Comparison of ENCODE assay signal across 13 cellular contexts in the genomic region with DNA sequence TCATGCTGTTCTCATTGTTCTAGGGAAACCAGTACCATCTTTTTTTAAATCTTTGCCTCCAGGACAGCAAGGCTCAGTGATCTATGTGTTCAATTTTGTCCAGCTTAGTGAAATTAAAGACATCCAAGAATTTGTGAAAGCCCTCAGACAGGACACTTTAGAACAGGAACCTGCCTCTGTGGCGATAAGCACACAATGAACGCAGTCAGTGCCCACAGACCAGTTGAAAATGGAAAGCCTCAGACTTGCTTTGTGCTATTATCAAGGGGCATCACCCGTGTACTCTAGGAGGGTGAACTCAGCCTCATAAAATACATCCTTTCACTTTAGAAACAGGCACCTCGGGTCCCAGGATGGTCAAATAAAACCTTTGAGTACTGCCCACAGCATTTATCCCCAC. TPM values are rescaled to one million over a fixed set of nuclear protein-coding genes. Genes with fewer than 3 reads are reported as not detected.
DNase-seq lines count a peak whose midpoint lies in the region; ATAC-seq and TF ChIP-seq lines count a peak whose summit lies in the region.
"Had no signal": no experiment of that assay in that cellular context is flagged by ENCODE, and none has a peak within 500 bp of the region (broad histone marks: within the 10 kb centered on the region; RNA-seq: fewer than 3 reads in every experiment).

No MANE protein-coding gene starts in this region.

- H3K4me3 Mint-ChIP-seq in stimulated activated naive CD8-positive, alpha-beta T cell treated with anti-CD3 and anti-CD28 coated beads, Interleukin-15, Interleukin-2, amounts not matched to agents 100 ng/mL and 50 ng/mL, for 24 hours, result peak overlapping the region; percentile 1
- H3K4me3 Mint-ChIP-seq in chondrocyte (ENCODE audit: unreplicated experiment) (peak overlapping the region; percentile 56), neural progenitor cell (no peak overlapping the region)

- H3K27me3 ChIP-seq in neural progenitor cell, result no peaks in the 10 kb centered on the region

- H3K36me3 ChIP-seq in neural progenitor cell, result no peaks in the 10 kb centered on the region

- H3K27me3 Mint-ChIP-seq in stimulated activated naive CD8-positive, alpha-beta T cell treated with anti-CD3 and anti-CD28 coated beads, Interleukin-15, Interleukin-2, amounts not matched to agents 100 ng/mL and 50 ng/mL, for 24 hours, result peaks cover 30% of the 10 kb centered on the region
- H3K27me3 Mint-ChIP-seq in chondrocyte (ENCODE audit: low read depth), result no peaks in the 10 kb centered on the region
- H3K27me3 Mint-ChIP-seq in neural progenitor cell (ENCODE audit: insufficient read depth, low read depth), result peaks cover 8% of the 10 kb centered on the region

- no peaks in the 10 kb centered on the region for H3K79me2 ChIP-seq in neural progenitor cell (ENCODE audit: low read depth)

- ATAC-seq in stimulated activated naive CD8-positive, alpha-beta T cell treated with anti-CD3 and anti-CD28 coated beads, Interleukin-15, Interleukin-2, amounts not matched to agents 100 U/mL and 50 U/mL, for 24 hours, result no peak
- no peak for ATAC-seq in HG02884 (IDR thresholded peaks at IDR 0.05; ENCODE audit: unreplicated experiment)
- ATAC-seq in HG02981 (IDR thresholded peaks at IDR 0.05; ENCODE audit: unreplicated experiment), result no peak
- no peak for ATAC-seq in GM19351 (IDR thresholded peaks at IDR 0.05; ENCODE audit: unreplicated experiment)

- peaks cover 24% of the 10 kb centered on the region for H3K4me1 Mint-ChIP-seq in stimulated activated naive CD8-positive, alpha-beta T cell treated with anti-CD3 and anti-CD28 coated beads, Interleukin-15, Interleukin-2, amounts not matched to agents 100 ng/mL and 50 ng/mL, for 24 hours (ENCODE audit: low read depth)
- H3K4me1 Mint-ChIP-seq in chondrocyte (ENCODE audit: low read depth) (peaks cover 35% of the 10 kb centered on the region), neural progenitor cell (peaks cover 26% of the 10 kb centered on the region)

- H3K4me3 ChIP-seq in neural progenitor cell, result no peak overlapping the region

- no peak overlapping the region for H3K27ac Mint-ChIP-seq in stimulated activated naive CD8-positive, alpha-beta T cell treated with anti-CD3 and anti-CD28 coated beads, Interleukin-15, Interleukin-2, amounts not matched to agents 100 ng/mL and 50 ng/mL, for 24 hours
- H3K27ac Mint-ChIP-seq in chondrocyte (ENCODE audit: unreplicated experiment) (peak overlapping the region; percentile 96), neural progenitor cell (peak overlapping the region; percentile 35)

- no peaks in the 10 kb centered on the region for H4K20me1 ChIP-seq in neural progenitor cell (ENCODE audit: low read depth)

- H3K9me3 ChIP-seq in neural progenitor cell (ENCODE audit: low read depth), result no peaks in the 10 kb centered on the region

- peak overlapping the region; percentile 28 for H3K4me2 ChIP-seq in neural progenitor cell

- peak overlapping the region; percentile 85 for H2AFZ ChIP-seq in neural progenitor cell (replicated peaks)

- H3K9me3 Mint-ChIP-seq in stimulated activated naive CD8-positive, alpha-beta T cell treated with anti-CD3 and anti-CD28 coated beads, Interleukin-15, Interleukin-2, amounts not matched to agents 100 ng/mL and 50 ng/mL, for 24 hours, result no peaks in the 10 kb centered on the region
- H3K9me3 Mint-ChIP-seq in chondrocyte (ENCODE audit: low read depth) (no peaks in the 10 kb centered on the region), neural progenitor cell (no peaks in the 10 kb centered on the region)

- H3F3A ChIP-seq in neural progenitor cell (ENCODE audit: low read depth), result peaks cover 5% of the 10 kb centered on the region

- no peaks in the 10 kb centered on the region for H3K36me3 Mint-ChIP-seq in stimulated activated naive CD8-positive, alpha-beta T cell treated with anti-CD3 and anti-CD28 coated beads, Interleukin-15, Interleukin-2, amounts not matched to agents 100 ng/mL and 50 ng/mL, for 24 hours (ENCODE audit: low read depth)
- H3K36me3 Mint-ChIP-seq in chondrocyte (ENCODE audit: low read depth) (no peaks in the 10 kb centered on the region), neural progenitor cell (no peaks in the 10 kb centered on the region)

- DNase-seq in stimulated activated naive CD8-positive, alpha-beta T cell treated with anti-CD3 and anti-CD28 coated beads, Interleukin-15, Interleukin-2, amounts not matched to agents 100 U/mL and 50 U/mL, for 24 hours, result no peak
- DNase-seq in chondrocyte (ENCODE audit: low spot score) (no peak), neural progenitor cell (ENCODE audit: low spot score) (no peak), NCI-H446 (lab: John Stamatoyannopoulos, UW) (no peak)
- DNase-seq: activated CD4-positive, alpha-beta T cell treated with anti-CD3 and anti-CD28 coated beads, Interleukin-2, amount 50 U/mL, for 48 hours; activated effector memory CD4-positive, alpha-beta T cell treated with Interleukin-2 at 50 U/mL for 16 hours; kidney glomerular epithelial cell; NCI-H1436; NCI-H510A treated with DMSO at 0.1 percent for 48 hours had no signal

- no peak for TF ChIP-seq CTCF in chondrocyte (IDR thresholded peaks at IDR 0.05)
- TF ChIP-seq CTCF in neural progenitor cell (IDR thresholded peaks at IDR 0.05), result no peak

- no peak overlapping the region for H3K27ac ChIP-seq in neural progenitor cell

- peaks cover 25% of the 10 kb centered on the region for H3K4me1 ChIP-seq in neural progenitor cell

- no peak overlapping the region for H3K9ac ChIP-seq in neural progenitor cell

RNA-seq across cellular contexts. Expression of gene EID1, which starts 20.1 kb away (rescaled TPM):
- total RNA-seq in chondrocyte (118 to 202 TPM (median 122 TPM) in 3 replicates), neural progenitor cell (ENCODE audit: low replicate concordance) (205 and 292 TPM in 2 replicates)
